8 cellular contexts compared by ENCODE assay signal in the genomic region with DNA sequence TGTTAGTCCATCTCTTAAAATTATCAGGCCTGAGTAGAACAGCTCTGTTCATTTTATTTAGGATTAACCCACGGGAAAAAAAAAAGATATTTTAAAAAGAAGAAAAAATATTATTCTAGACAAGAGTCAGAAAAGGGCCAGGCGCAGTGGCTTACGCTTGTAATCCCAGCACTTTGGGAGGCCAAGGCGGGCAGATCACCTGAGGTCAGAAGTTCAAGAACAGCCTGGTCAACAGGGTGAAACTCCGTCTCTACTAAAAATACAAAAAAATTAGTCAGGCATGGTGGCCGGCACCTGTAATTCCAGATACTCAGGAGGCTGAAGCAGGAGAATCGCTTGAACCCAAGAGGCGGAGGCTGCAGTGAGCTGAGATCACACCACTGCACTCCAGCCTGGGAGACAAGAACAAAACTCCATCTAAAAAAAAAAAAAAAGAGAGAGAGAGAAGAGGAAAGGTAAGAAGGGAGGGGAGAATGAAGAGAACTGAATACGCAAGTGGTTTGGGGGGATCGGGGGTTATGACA. TPM values are rescaled to one million over a fixed set of nuclear protein-coding genes. Genes with fewer than 3 reads are reported as not detected.
DNase-seq lines count a peak whose midpoint lies in the region; ATAC-seq, FAIRE-seq and TF ChIP-seq lines count a peak whose summit lies in the region.
"Not testable (repeated sequence)": the region's sequence is repeated elsewhere in the genome, so short reads cannot be mapped to it uniquely, and the experiment has no call there.

No MANE protein-coding gene starts in this region.

- H3K4me3 ChIP-seq in DOHH2 (ENCODE audit: low read length) (peak overlapping the region; percentile 2; the same call in 1 of the 2 replicates), OCI-LY7 (ENCODE audit: low read depth, low read length, poor library complexity, severe bottlenecking) (peak overlapping the region; percentile 87), endodermal cell (ENCODE audit: low read length) (peak overlapping the region; percentile 99), thoracic aorta (peak overlapping the region; percentile 13)
- H3K4me3 ChIP-seq in keratinocyte (ENCODE audit: control insufficient read depth in 2 of 3, extremely low read depth in 1 of 3, insufficient read depth in 2 of 3, low read depth in 1 of 3, low read length in 3 of 3), result not testable (repeated sequence)

- WGBS in endodermal cell (ENCODE audit: insufficient coverage in 1 of 2, insufficient read length in 1 of 2), 2 experiments, result 84 to 93% methylated on average over 5 to 10 of the region's 10 CpGs

- not testable (repeated sequence) for DNase-seq in OCI-LY7 (ENCODE audit: low spot score); activated CD4-positive, alpha-beta memory T cell treated with anti-CD3 and anti-CD28 coated beads, Interleukin-2, amount 10 ng/mL, durations not matched to agents 7 days and 5 days; activated naive CD8-positive, alpha-beta T cell treated with anti-CD3 and anti-CD28 coated beads, Interleukin-2, amount 10 ng/mL, durations not matched to agents 7 days and 5 days; endodermal cell; keratinocyte (ENCODE audit: low read depth, low spot score); neural crest cell (ENCODE audit: low read depth, low spot score); thoracic aorta (ENCODE audit: low spot score)

- H3K9me3 ChIP-seq in DOHH2 (ENCODE audit: control insufficient read depth, insufficient read depth, low read length); OCI-LY7 (ENCODE audit: low read length); endodermal cell (ENCODE audit: control insufficient read depth, low read length); keratinocyte (ENCODE audit: control insufficient read depth, low read depth, low read length); thoracic aorta: not testable (repeated sequence)

- ATAC-seq in activated naive CD8-positive, alpha-beta T cell treated with anti-CD3 and anti-CD28 coated beads, Interleukin-2, amount 10 ng/mL, durations not matched to agents 7 days and 5 days (ENCODE audit: low read depth); thoracic aorta (ENCODE audit: insufficient number of reproducible peaks, low FRiP score, low read depth): not testable (repeated sequence)

- POLR2A ChIA-PET in OCI-LY7 (lab: Charles Lee), result interaction anchor here (0.8 to 1.1 kb wide), 6 partner anchors 10 to 262 kb away, joined by 3 to 4 read pairs (median 3); no protein-coding TSS in a partner anchor
- POLR2A ChIA-PET in activated CD4-positive, alpha-beta memory T cell treated with anti-CD3 and anti-CD28 coated beads, Interleukin-2, amount 10 ng/mL, durations not matched to agents 7 days and 5 days (lab: Charles Lee), result interaction anchor here (0.9 to 4.1 kb wide), 7 partner anchors 17 to 264 kb away, joined by 3 to 74 read pairs (median 4); partner anchors contain the start of genes FBXO33, GEMIN2 and SEC23A
- POLR2A ChIA-PET in activated naive CD8-positive, alpha-beta T cell treated with anti-CD3 and anti-CD28 coated beads, Interleukin-2, amount 10 ng/mL, durations not matched to agents 7 days and 5 days (lab: Charles Lee), result interaction anchor here (1.3 kb wide), 1 partner anchor 54 kb away, joined by 4 read pairs; no protein-coding TSS in a partner anchor

- dilution Hi-C loops in keratinocyte (cut with MboI; ENCODE audit: extremely low pct_ligation_motif_present, low sequenced_read_pairs), result not testable (repeated sequence)

- not testable (repeated sequence) for H3K9me3 Mint-ChIP-seq in activated CD4-positive, alpha-beta memory T cell treated with anti-CD3 and anti-CD28 coated beads, Interleukin-2, amount 10 ng/mL, durations not matched to agents 7 days and 5 days; activated naive CD8-positive, alpha-beta T cell treated with anti-CD3 and anti-CD28 coated beads, Interleukin-2, amount 10 ng/mL, durations not matched to agents 7 days and 5 days; endodermal cell; neural crest cell

- H3K4me2 ChIP-seq in DOHH2 (ENCODE audit: low read length), result peak overlapping the region; percentile 96
- peak overlapping the region; percentile 96 for H3K4me2 ChIP-seq in OCI-LY7 (ENCODE audit: low read length)
- peak overlapping the region; percentile 97 for H3K4me2 ChIP-seq in keratinocyte (ENCODE audit: control insufficient read depth, extremely low read depth, insufficient read depth, low read depth, low read length)

- H3K27me3 Mint-ChIP-seq in activated CD4-positive, alpha-beta memory T cell treated with anti-CD3 and anti-CD28 coated beads, Interleukin-2, amount 10 ng/mL, durations not matched to agents 7 days and 5 days; activated naive CD8-positive, alpha-beta T cell treated with anti-CD3 and anti-CD28 coated beads, Interleukin-2, amount 10 ng/mL, durations not matched to agents 7 days and 5 days; endodermal cell (ENCODE audit: insufficient read depth); neural crest cell (ENCODE audit: low read depth): not testable (repeated sequence)

- intact Hi-C loops in OCI-LY7 (cut with micrococcal nuclease; ENCODE audit: unreplicated experiment), result not testable (repeated sequence)

- not testable (repeated sequence) for H3K9ac ChIP-seq in endodermal cell (ENCODE audit: extremely low read depth, low read length, poor library complexity, severe bottlenecking); keratinocyte (ENCODE audit: control insufficient read depth, extremely low read depth, insufficient read depth, low read length)

- H3K9me1 ChIP-seq in keratinocyte (ENCODE audit: control insufficient read depth, extremely low read depth, insufficient read depth, low read length), result not testable (repeated sequence)

- H2AFZ ChIP-seq in OCI-LY7 (ENCODE audit: low read length); keratinocyte (ENCODE audit: control insufficient read depth, low read length): not testable (repeated sequence)

- H3K79me2 ChIP-seq in DOHH2 (ENCODE audit: control insufficient read depth, low read length), result peaks cover 56% of the 10 kb centered on the region
- H3K79me2 ChIP-seq in OCI-LY7 (ENCODE audit: insufficient read depth, low read depth, low read length), result peaks cover 56% of the 10 kb centered on the region
- peaks cover 50% of the 10 kb centered on the region for H3K79me2 ChIP-seq in keratinocyte (ENCODE audit: control insufficient read depth, insufficient read depth, low read length)

- peaks cover 49% of the 10 kb centered on the region for H3K36me3 Mint-ChIP-seq in activated CD4-positive, alpha-beta memory T cell treated with anti-CD3 and anti-CD28 coated beads, Interleukin-2, amount 10 ng/mL, durations not matched to agents 7 days and 5 days (ENCODE audit: low read depth)
- H3K36me3 Mint-ChIP-seq in activated naive CD8-positive, alpha-beta T cell treated with anti-CD3 and anti-CD28 coated beads, Interleukin-2, amount 10 ng/mL, durations not matched to agents 7 days and 5 days, result peaks cover 18% of the 10 kb centered on the region
- peaks cover 18% of the 10 kb centered on the region for H3K36me3 Mint-ChIP-seq in endodermal cell (ENCODE audit: low read depth)
- not testable (repeated sequence) for H3K36me3 Mint-ChIP-seq in neural crest cell (ENCODE audit: low read depth)

- not testable (repeated sequence) for H3K36me3 ChIP-seq in DOHH2 (ENCODE audit: control insufficient read depth, low read length); keratinocyte (ENCODE audit: control insufficient read depth in 2 of 2, extremely low read depth in 1 of 2, insufficient read depth in 2 of 2, low read length in 2 of 2); thoracic aorta
- H3K36me3 ChIP-seq in OCI-LY7 (ENCODE audit: insufficient read depth, low read length) (peaks cover 42% of the 10 kb centered on the region), endodermal cell (ENCODE audit: control insufficient read depth, insufficient read depth, low read length) (peaks cover 29% of the 10 kb centered on the region)

- CTCF ChIA-PET in OCI-LY7 (lab: Charles Lee; ENCODE audit: unreplicated experiment), result not testable (repeated sequence)
- CTCF ChIA-PET in activated CD4-positive, alpha-beta memory T cell treated with anti-CD3 and anti-CD28 coated beads, Interleukin-2, amount 10 ng/mL, durations not matched to agents 7 days and 5 days (lab: Charles Lee), result interaction anchor here (1.1 kb wide), 1 partner anchor 259 kb away, joined by 4 read pairs; no protein-coding TSS in a partner anchor

- not testable (repeated sequence) for H3K27me3 ChIP-seq in DOHH2 (ENCODE audit: control insufficient read depth, low read length); endodermal cell (ENCODE audit: control insufficient read depth, insufficient read depth, low read length, poor library complexity, severe bottlenecking); keratinocyte (ENCODE audit: control insufficient read depth, extremely low read depth, insufficient read depth, low read length); thoracic aorta (replicated peaks; ENCODE audit: insufficient read depth)

- not testable (repeated sequence) for H4K20me1 ChIP-seq in DOHH2 (ENCODE audit: control insufficient read depth, insufficient read depth, low read depth, low read length); OCI-LY7 (ENCODE audit: insufficient read depth, low read length); keratinocyte (ENCODE audit: control insufficient read depth, extremely low read depth, insufficient read depth, low read length)

- H3K9me2 ChIP-seq in DOHH2 (replicated peaks; ENCODE audit: control insufficient read depth, low read length); OCI-LY7 (ENCODE audit: insufficient read depth, low read length): not testable (repeated sequence)

- not testable (repeated sequence) for H3F3A ChIP-seq in DOHH2 (ENCODE audit: control insufficient read depth, insufficient read depth)

- not testable (repeated sequence) for H3K27ac Mint-ChIP-seq in activated CD4-positive, alpha-beta memory T cell treated with anti-CD3 and anti-CD28 coated beads, Interleukin-2, amount 10 ng/mL, durations not matched to agents 7 days and 5 days; activated naive CD8-positive, alpha-beta T cell treated with anti-CD3 and anti-CD28 coated beads, Interleukin-2, amount 10 ng/mL, durations not matched to agents 7 days and 5 days; endodermal cell; neural crest cell (ENCODE audit: unreplicated experiment)

- H3K4me3 Mint-ChIP-seq in activated CD4-positive, alpha-beta memory T cell treated with anti-CD3 and anti-CD28 coated beads, Interleukin-2, amount 10 ng/mL, durations not matched to agents 7 days and 5 days, result peak overlapping the region; percentile 33
- peak overlapping the region; percentile 86 for H3K4me3 Mint-ChIP-seq in activated naive CD8-positive, alpha-beta T cell treated with anti-CD3 and anti-CD28 coated beads, Interleukin-2, amount 10 ng/mL, durations not matched to agents 7 days and 5 days
- H3K4me3 Mint-ChIP-seq in endodermal cell (peak overlapping the region; percentile 93), neural crest cell (peak overlapping the region; percentile 95)

- H3K4me1 Mint-ChIP-seq in activated CD4-positive, alpha-beta memory T cell treated with anti-CD3 and anti-CD28 coated beads, Interleukin-2, amount 10 ng/mL, durations not matched to agents 7 days and 5 days, result peaks cover 53% of the 10 kb centered on the region
- H3K4me1 Mint-ChIP-seq in activated naive CD8-positive, alpha-beta T cell treated with anti-CD3 and anti-CD28 coated beads, Interleukin-2, amount 10 ng/mL, durations not matched to agents 7 days and 5 days, result peaks cover 32% of the 10 kb centered on the region
- H3K4me1 Mint-ChIP-seq in endodermal cell (peaks cover 19% of the 10 kb centered on the region), neural crest cell (peaks cover 28% of the 10 kb centered on the region)

- not testable (repeated sequence) for BruUV-seq in OCI-LY7 (replicated peaks; lab: Mats Ljungman, UMichigan)

- peaks cover 31% of the 10 kb centered on the region for H3K4me1 ChIP-seq in DOHH2 (ENCODE audit: control insufficient read depth, low read length)
- H3K4me1 ChIP-seq in OCI-LY7 (ENCODE audit: insufficient read depth, low read length, poor library complexity, severe bottlenecking), result peaks cover 41% of the 10 kb centered on the region
- H3K4me1 ChIP-seq in endodermal cell (ENCODE audit: control insufficient read depth, insufficient read depth, low read length), result not testable (repeated sequence)
- peaks cover 11% of the 10 kb centered on the region for H3K4me1 ChIP-seq in keratinocyte (ENCODE audit: control insufficient read depth, extremely low read depth, insufficient read depth, low read length)
- peaks cover 16 to 39% of the 10 kb centered on the region in 2 donors for H3K4me1 ChIP-seq in thoracic aorta (ENCODE audit: control insufficient read depth in 1 of 2, low read depth in 2 of 2)

- not testable (repeated sequence) for FAIRE-seq in keratinocyte (lab: Jason Lieb, UNC)

- not testable (repeated sequence) for H3K27ac ChIP-seq in DOHH2 (ENCODE audit: low read depth, low read length); OCI-LY7 (ENCODE audit: low read depth, low read length, poor library complexity, severe bottlenecking); endodermal cell (ENCODE audit: low read depth, low read length); keratinocyte (ENCODE audit: control insufficient read depth, insufficient read depth, low read length); thoracic aorta

- TF ChIP-seq CTCF in DOHH2 (IDR thresholded peaks at IDR 0.05; ENCODE audit: low read depth, low read length, poor library complexity, severe bottlenecking); OCI-LY7 (conservative IDR thresholded peaks at IDR 0.05; ENCODE audit: low read length); endodermal cell (conservative IDR thresholded peaks at IDR 0.05); keratinocyte (optimal IDR thresholded peaks at IDR 0.05 in 1 of 3, IDR thresholded peaks at IDR 0.05 in 1 of 3, conservative IDR thresholded peaks at IDR 0.05 in 1 of 3; ENCODE audit: extremely low read depth in 1 of 3, insufficient read depth in 2 of 3, low read length in 3 of 3); neural crest cell (conservative IDR thresholded peaks at IDR 0.05); thoracic aorta (IDR thresholded peaks at IDR 0.05): not testable (repeated sequence)

RNA-seq across cellular contexts. Expression of gene TRAPPC6B, which starts 2.3 kb away (rescaled TPM):
- 21.0 and 30.3 TPM in 2 replicates for total RNA-seq in OCI-LY7 (2014; rRNA removed; shearing (Covaris generic))
- 27.2 and 30.7 TPM in 2 replicates for total RNA-seq in OCI-LY7 (2022)
- total RNA-seq in activated CD4-positive, alpha-beta memory T cell treated with anti-CD3 and anti-CD28 coated beads, Interleukin-2, amount 10 ng/mL, durations not matched to agents 7 days and 5 days, result 10 to 100 TPM; 31.9 to 37.3 TPM
- 10 to 100 TPM; 30.9 to 34.3 TPM for total RNA-seq in activated naive CD8-positive, alpha-beta T cell treated with anti-CD3 and anti-CD28 coated beads, Interleukin-2, amount 10 ng/mL, durations not matched to agents 7 days and 5 days
- total RNA-seq in endodermal cell, result 10 to 100 TPM; 24.5 to 27.2 TPM
- 19.1 TPM for polyA plus RNA-seq in endodermal cell (2013, experiment 1 of 2)
- polyA plus RNA-seq in endodermal cell (2013, experiment 2 of 2), result 18.7 TPM
- polyA plus RNA-seq in keratinocyte, result 16.2 to 21.7 TPM (median 18.4 TPM) in 3 replicates
- 30.2 TPM for polyA plus RNA-seq in keratinocyte (2011; ENCODE audit: low read depth)
- polyA plus RNA-seq in keratinocyte (2011; cell fraction: cytosol; rRNA removed), result 11.4 and 20.5 TPM in 2 replicates
- 17.4 and 22.4 TPM in 2 replicates for polyA plus RNA-seq in keratinocyte (2011; cell fraction: nucleus; rRNA removed)
- 12.8 and 20.1 TPM in 2 replicates for polyA plus RNA-seq in keratinocyte (2012; ENCODE audit: low replicate concordance)
- polyA minus RNA-seq in keratinocyte, result 7.6 to 15.0 TPM (median 8.8 TPM) in 3 replicates
- polyA minus RNA-seq in keratinocyte (2011; cell fraction: cytosol; rRNA and poly(A)+ RNA removed), result 15.3 TPM
- polyA minus RNA-seq in keratinocyte (2011; cell fraction: nucleus; rRNA and poly(A)+ RNA removed), result 8.7 and 17.5 TPM in 2 replicates
- total RNA-seq in neural crest cell, result 18.1 and 18.2 TPM in 2 replicates
- 10 to 100 TPM; 22.8 to 23.2 TPM for total RNA-seq in thoracic aorta

RNA-seq across cellular contexts. Expression of gene PNN, which starts 7.2 kb away (rescaled TPM):
- 93.5 and 137 TPM in 2 replicates for total RNA-seq in OCI-LY7 (2014; rRNA removed; shearing (Covaris generic))
- total RNA-seq in OCI-LY7 (2022) (187 and 214 TPM in 2 replicates), endodermal cell (100 to 1,000 TPM; 122 to 148 TPM), neural crest cell (128 and 145 TPM in 2 replicates), thoracic aorta (10 to 100 TPM; 33.0 to 61.0 TPM)
- 10 to 100 TPM; 75.0 to 75.3 TPM for total RNA-seq in activated CD4-positive, alpha-beta memory T cell treated with anti-CD3 and anti-CD28 coated beads, Interleukin-2, amount 10 ng/mL, durations not matched to agents 7 days and 5 days
- 100 to 1,000 TPM; 105 TPM for total RNA-seq in activated naive CD8-positive, alpha-beta T cell treated with anti-CD3 and anti-CD28 coated beads, Interleukin-2, amount 10 ng/mL, durations not matched to agents 7 days and 5 days
- polyA plus RNA-seq in endodermal cell (2013, experiment 1 of 2), result 110 TPM
- 89.9 TPM for polyA plus RNA-seq in endodermal cell (2013, experiment 2 of 2)
- 14.8 to 30.6 TPM (median 16.2 TPM) in 3 replicates for polyA plus RNA-seq in keratinocyte
- polyA plus RNA-seq in keratinocyte (2011; ENCODE audit: low read depth), result 181 TPM
- polyA plus RNA-seq in keratinocyte (2011; cell fraction: cytosol; rRNA removed), result 7.9 TPM in 2 replicates
- 82.9 and 93.0 TPM in 2 replicates for polyA plus RNA-seq in keratinocyte (2011; cell fraction: nucleus; rRNA removed)
- polyA plus RNA-seq in keratinocyte (2012; ENCODE audit: low replicate concordance), result 35.7 and 37.3 TPM in 2 replicates
- polyA minus RNA-seq in keratinocyte, result 6.1 to 15.6 TPM (median 14.7 TPM) in 3 replicates
- polyA minus RNA-seq in keratinocyte (2011; cell fraction: cytosol; rRNA and poly(A)+ RNA removed), result 3.8 TPM
- 7.9 and 17.8 TPM in 2 replicates for polyA minus RNA-seq in keratinocyte (2011; cell fraction: nucleus; rRNA and poly(A)+ RNA removed)

RNA-seq across cellular contexts. Expression of gene GEMIN2, which starts 53.7 kb away (rescaled TPM):
- total RNA-seq in OCI-LY7 (2014; rRNA removed; shearing (Covaris generic)), result 53.4 and 72.0 TPM in 2 replicates
- total RNA-seq in OCI-LY7 (2022), result 46.2 and 47.1 TPM in 2 replicates
- total RNA-seq in activated CD4-positive, alpha-beta memory T cell treated with anti-CD3 and anti-CD28 coated beads, Interleukin-2, amount 10 ng/mL, durations not matched to agents 7 days and 5 days, result 10 to 100 TPM; 18.3 to 22.4 TPM
- total RNA-seq in activated naive CD8-positive, alpha-beta T cell treated with anti-CD3 and anti-CD28 coated beads, Interleukin-2, amount 10 ng/mL, durations not matched to agents 7 days and 5 days, result 10 to 100 TPM; 23.1 to 24.9 TPM
- total RNA-seq in endodermal cell, result 10 to 100 TPM; 35.2 to 41.7 TPM
- 31.8 TPM for polyA plus RNA-seq in endodermal cell (2013, experiment 1 of 2)
- polyA plus RNA-seq in endodermal cell (2013, experiment 2 of 2), result 29.3 TPM
- 15.2 to 28.7 TPM (median 17.7 TPM) in 3 replicates for polyA plus RNA-seq in keratinocyte
- 14.0 TPM for polyA plus RNA-seq in keratinocyte (2011; ENCODE audit: low read depth)
- 19.1 and 20.9 TPM in 2 replicates for polyA plus RNA-seq in keratinocyte (2011; cell fraction: cytosol; rRNA removed)
- 27.0 and 27.7 TPM in 2 replicates for polyA plus RNA-seq in keratinocyte (2011; cell fraction: nucleus; rRNA removed)
- polyA plus RNA-seq in keratinocyte (2012; ENCODE audit: low replicate concordance), result 9.8 and 12.0 TPM in 2 replicates
- polyA minus RNA-seq in keratinocyte, result 2.1 to 10.4 TPM (median 9.1 TPM) in 3 replicates
- 6.7 TPM for polyA minus RNA-seq in keratinocyte (2011; cell fraction: cytosol; rRNA and poly(A)+ RNA removed)
- polyA minus RNA-seq in keratinocyte (2011; cell fraction: nucleus; rRNA and poly(A)+ RNA removed), result 2.5 and 4.0 TPM in 2 replicates
- total RNA-seq in neural crest cell, result 35.8 and 37.9 TPM in 2 replicates
- 1 to 10 TPM; 7.6 to 9.5 TPM for total RNA-seq in thoracic aorta

Comparison
In these comparisons a context has a peak if more than half of its experiments do, and no peak if none do; other contexts are left out.
1. H3K4me3 Mint-ChIP-seq: peak in every context shown above with its lines; median percentile 95 in neural crest cell; 93 in endodermal cell; 86 in activated naive CD8-positive, alpha-beta T cell treated with anti-CD3 and anti-CD28 coated beads, Interleukin-2, amount 10 ng/mL, durations not matched to agents 7 days and 5 days; 33 in activated CD4-positive, alpha-beta memory T cell treated with anti-CD3 and anti-CD28 coated beads, Interleukin-2, amount 10 ng/mL, durations not matched to agents 7 days and 5 days.